Comparison of ENCODE assay signal across 9 cellular contexts in genomic region chr12:4273651-4274395, GRCh38. TPM values are rescaled to one million over a fixed set of nuclear protein-coding genes. Genes with fewer than 3 reads are reported as not detected.
DNase-seq lines count a peak whose midpoint lies in the region; ATAC-seq, FAIRE-seq and TF ChIP-seq lines count a peak whose summit lies in the region.
"Had no signal": no experiment of that assay in that cellular context is flagged by ENCODE, and none has a peak within 500 bp of the region (broad histone marks: within the 10 kb centered on the region; RNA-seq: fewer than 3 reads in every experiment).

Gene CCND2, plus strand, starts transcription at chr12:4273762. Its CDS starts 279 bp downstream, at chr12:4274041.

- H3K4me3 ChIP-seq in Peyer's patch (peak within 1 kb of the TSS; percentile 55 to 89 (median 74)), neuronal stem cell (ENCODE audit: low read length in 2 of 2) (peak within 1 kb of the TSS; percentile 82 to 98), suprapubic skin (peak within 1 kb of the TSS; percentile 80)

- peak within 1 kb of the TSS; percentile 32 for H3K4ac ChIP-seq in neuronal stem cell (ENCODE audit: low read length)

- peaks cover 12% of the 10 kb centered on the region for H3K79me1 ChIP-seq in neuronal stem cell (ENCODE audit: low read depth, low read length)

- H2BK5ac ChIP-seq in neuronal stem cell (ENCODE audit: low read length) = peak within 1 kb of the TSS; percentile 94

- peak within 1 kb of the TSS; percentile 98 for H3K9ac ChIP-seq in neuronal stem cell (ENCODE audit: low read depth, low read length, poor library complexity)

- H3K27ac ChIP-seq in Peyer's patch (peak within 1 kb of the TSS; percentile 89 to 96 (median 94)), neuronal stem cell (replicated peaks; ENCODE audit: low read length) (peak within 1 kb of the TSS; percentile 95), suprapubic skin (peak within 1 kb of the TSS; percentile 90)

- TF ChIP-seq EP300 in suprapubic skin (IDR thresholded peaks at IDR 0.05) = no peak

- H3K23ac ChIP-seq in neuronal stem cell (ENCODE audit: low read depth, low read length, poor library complexity) = peak within 1 kb of the TSS; percentile 94

- peak within 1 kb of the TSS; percentile 100 for H3K18ac ChIP-seq in neuronal stem cell (ENCODE audit: low read length)

- no peak within 1 kb of the TSS for H4K8ac ChIP-seq in neuronal stem cell (ENCODE audit: low read depth, low read length)

- peak within 1 kb of the TSS; percentile 96 for H2AK5ac ChIP-seq in neuronal stem cell (ENCODE audit: low read depth, low read length)

- H2AFZ ChIP-seq in neuronal stem cell (ENCODE audit: low read length) = peak within 1 kb of the TSS; percentile 92

- peak within 1 kb of the TSS; percentile 99 for H2BK12ac ChIP-seq in neuronal stem cell (ENCODE audit: low read length)

- no peak for TF ChIP-seq POLR2A in H54 (IDR thresholded peaks at IDR 0.05; ENCODE audit: low read depth, low read length)
- peak; percentile 90 to 97 for TF ChIP-seq POLR2A in Peyer's patch (IDR thresholded peaks at IDR 0.05)
- peak in 1 of 2 donors; percentile 79 for TF ChIP-seq POLR2A in suprapubic skin (IDR thresholded peaks at IDR 0.05)

- H3K36me3 ChIP-seq in Peyer's patch = no peaks in the 10 kb centered on the region
- peaks cover 17 to 34% of the 10 kb centered on the region in 2 donors for H3K36me3 ChIP-seq in neuronal stem cell (replicated peaks in 1 of 2; ENCODE audit: control insufficient read depth in 2 of 2, insufficient read depth in 2 of 2, low read length in 2 of 2)
- H3K36me3 ChIP-seq in suprapubic skin = no peaks in the 10 kb centered on the region

- H4K91ac ChIP-seq in neuronal stem cell (ENCODE audit: low read depth, low read length, poor library complexity) = peak within 1 kb of the TSS; percentile 99

- H2BK120ac ChIP-seq in neuronal stem cell (ENCODE audit: low read depth, low read length) = peak within 1 kb of the TSS; percentile 99

- H3K4me1 ChIP-seq in Peyer's patch (peaks cover 0 to 63% (median 8%) of the 10 kb centered on the region in 4 donors), neuronal stem cell (ENCODE audit: control insufficient read depth in 2 of 2, insufficient read depth in 1 of 2, low read depth in 1 of 2, low read length in 2 of 2) (peaks cover 32 to 41% of the 10 kb centered on the region in 2 donors), suprapubic skin (peaks cover 96% of the 10 kb centered on the region)

- H3K9me3 ChIP-seq in Peyer's patch = no peaks in the 10 kb centered on the region
- H3K9me3 ChIP-seq in neuronal stem cell (replicated peaks in 1 of 2; ENCODE audit: control insufficient read depth in 2 of 2, insufficient read depth in 1 of 2, low read depth in 1 of 2, low read length in 2 of 2) = no peaks in the 10 kb centered on the region
- H3K9me3 ChIP-seq in suprapubic skin = no peaks in the 10 kb centered on the region

- TF ChIP-seq CTCF in Peyer's patch (IDR thresholded peaks at IDR 0.05) = no peak
- no peak for TF ChIP-seq CTCF in suprapubic skin (IDR thresholded peaks at IDR 0.05)

- WGBS in neuronal stem cell (ENCODE audit: extremely low coverage in 2 of 2, insufficient read length in 2 of 2, insufficient replicate concordance in 1 of 2), 2 donors = no CpG with 5 or more reads among the region's 52 CpGs
- under 1% methylated on average over 25 of the region's 52 CpGs for WGBS in suprapubic skin

- FAIRE-seq in H54 (lab: Jason Lieb, UNC) = no peak
- FAIRE-seq: colon had no signal

- ATAC-seq in GM18858 (IDR thresholded peaks at IDR 0.05; ENCODE audit: unreplicated experiment) = no peak

- DNase-seq in DMS114 treated with DMSO at 0.1 percent for 48 hours (lab: John Stamatoyannopoulos, UW; ENCODE audit: unreplicated experiment) (peak; percentile 47), H54 (ENCODE audit: insufficient read length, low spot score) (peak; percentile 27), Peyer's patch (peak; percentile 87 to 94 (median 88)), glomerular endothelial cell (ENCODE audit: extremely low read depth, low read depth, low spot score) (no peak), neuronal stem cell (ENCODE audit: low spot score) (peak; percentile 81), suprapubic skin (ENCODE audit: low spot score in 2 of 2) (peak; percentile 90 to 91)
- peak; percentile 79 for DNase-seq in activated naive CD4-positive, alpha-beta T cell treated with anti-CD3 and anti-CD28 coated beads, Interleukin-2, amount 50 U/mL, for 16 hours

- H2BK15ac ChIP-seq in neuronal stem cell (ENCODE audit: low read length) = peak within 1 kb of the TSS; percentile 100

- H3K14ac ChIP-seq in neuronal stem cell (ENCODE audit: low read length) = peak within 1 kb of the TSS; percentile 92

- H3K27me3 ChIP-seq in Peyer's patch = no peaks in the 10 kb centered on the region
- H3K27me3 ChIP-seq in neuronal stem cell (ENCODE audit: control insufficient read depth in 3 of 3, insufficient read depth in 3 of 3, low read depth in 1 of 3, low read length in 3 of 3) = peaks cover 0 to 13% (median 13%) of the 10 kb centered on the region in 3 experiments
- H3K27me3 ChIP-seq in suprapubic skin = peaks cover 58% of the 10 kb centered on the region

- peak within 1 kb of the TSS; percentile 64 for H3K4me2 ChIP-seq in neuronal stem cell (ENCODE audit: insufficient read depth, low read length, poor library complexity, severe bottlenecking)

RNA-seq across cellular contexts. Expression of gene CCND2, which starts in this region (rescaled TPM):
- 100 to 1,000 TPM in 2 of 4 donors, 10 to 100 TPM in 2; 72.0 to 162 (median 97.6) TPM for total RNA-seq in Peyer's patch
- total RNA-seq in glomerular endothelial cell = 181 and 185 TPM in 2 replicates
- polyA plus RNA-seq in neuronal stem cell (2013, experiment 1 of 2) = 82.7 TPM
- polyA plus RNA-seq in neuronal stem cell (2013, experiment 2 of 2) = 87.9 TPM
- 10 to 100 TPM; 46.4 to 88.8 (median 55.5) TPM for total RNA-seq in suprapubic skin
